Comparison of ENCODE assay signal across 13 cellular contexts in genomic region chr5:81884871-81885270, GRCh38.
DNase-seq lines count a peak whose midpoint lies in the region; ATAC-seq and TF ChIP-seq lines count a peak whose summit lies in the region.
"Had no signal": no experiment of that assay in that cellular context is flagged by ENCODE, and none has a peak within 500 bp of the region (broad histone marks: within the 10 kb centered on the region; RNA-seq: fewer than 3 reads in every experiment).

No MANE protein-coding gene starts in this region.

- H3K4me3 ChIP-seq in heart left ventricle, result no peak overlapping the region
- H3K4me3 ChIP-seq in parathyroid adenoma (ENCODE audit: low read depth, low read length), result no peak overlapping the region
- H3K4me3 ChIP-seq: BLaER1 had no signal

- no peak for TF ChIP-seq POLR2A in heart left ventricle (IDR thresholded peaks at IDR 0.05)

- H2AFZ ChIP-seq in parathyroid adenoma, result peak overlapping the region; percentile 34

- no peaks in the 10 kb centered on the region for H3K36me3 ChIP-seq in heart left ventricle
- no peaks in the 10 kb centered on the region for H3K36me3 ChIP-seq in parathyroid adenoma (ENCODE audit: control insufficient read depth, insufficient read depth, low read length)
- H3K36me3 ChIP-seq: BLaER1 had no signal

- H3K9ac ChIP-seq in parathyroid adenoma, result no peak overlapping the region
- H3K9ac ChIP-seq: BLaER1 had no signal

- H3K79me2 ChIP-seq in parathyroid adenoma, result no peaks in the 10 kb centered on the region

- H3K4me2 ChIP-seq in parathyroid adenoma (ENCODE audit: low read length), result no peak overlapping the region
- H3K4me2 ChIP-seq: BLaER1 had no signal

- in situ Hi-C loops in G401 (cut with HindIII; ENCODE audit: low sequenced_read_pairs), result no loop called here

- DNase-seq in G401 (ENCODE audit: low spot score) (peak; percentile 54), cerebellar cortex (ENCODE audit: low spot score) (peak; percentile 49), heart left ventricle (peak in 1 of 5 donors; percentile 9), T-helper 9 cell (no peak), superior temporal gyrus (ENCODE audit: extremely low spot score) (no peak)
- DNase-seq in activated CD4-positive, alpha-beta T cell treated with anti-CD3 and anti-CD28 coated beads, Interleukin-2, amount 50 U/mL, for 1 hour, result no peak
- DNase-seq: CD8-positive, alpha-beta memory T cell; NCI-H1436 treated with DMSO at 0.1 percent for 48 hours; NCI-H2081 treated with DMSO at 0.1 percent for 48 hours; NCI-H524 treated with DMSO at 0.1 percent for 48 hours; RPMI8226 had no signal

- H3K27me3 ChIP-seq in heart left ventricle (no peaks in the 10 kb centered on the region), parathyroid adenoma (ENCODE audit: control insufficient read depth, insufficient read depth, low read length) (no peaks in the 10 kb centered on the region)
- H3K27me3 ChIP-seq: BLaER1 had no signal

- no peak overlapping the region for H3K27ac ChIP-seq in heart left ventricle
- no peak overlapping the region for H3K27ac ChIP-seq in parathyroid adenoma
- H3K27ac ChIP-seq: BLaER1 had no signal

- H3K4me1 ChIP-seq in heart left ventricle (peaks cover 0 to 7% (median 0%) of the 10 kb centered on the region in 12 donors), parathyroid adenoma (no peaks in the 10 kb centered on the region)
- H3K4me1 ChIP-seq: BLaER1 had no signal

- WGBS in heart left ventricle, 4 donors, result 30 to 42% (median 35%) methylated on average over 3 of the region's 3 CpGs

- peak in 9 of 12 donors; percentile 9 to 50 (median 38) for TF ChIP-seq CTCF in heart left ventricle (IDR thresholded peaks at IDR 0.05)
- no peak for TF ChIP-seq CTCF in parathyroid adenoma (IDR thresholded peaks at IDR 0.05)

- ATAC-seq in heart left ventricle, result peak in 3 of 4 donors; percentile 63 to 75 (median 65)

- no peaks in the 10 kb centered on the region for H3K9me3 ChIP-seq in heart left ventricle
- no peaks in the 10 kb centered on the region for H3K9me3 ChIP-seq in parathyroid adenoma (ENCODE audit: control insufficient read depth, low read length)

- intact Hi-C loops in heart left ventricle (cut with DNase I), result loop anchor here in 1 of 10 donors (10.0 kb wide), 1 partner anchor 380 kb away; no protein-coding TSS in a partner anchor

Comparison
In these comparisons a context has a peak if more than half of its experiments do, and no peak if none do; other contexts are left out.
1. DNase-seq: peak in G401 (single experiment) and cerebellar cortex (single experiment); none in activated CD4-positive, alpha-beta T cell treated with anti-CD3 and anti-CD28 coated beads, Interleukin-2, amount 50 U/mL, for 1 hour (single experiment), T-helper 9 cell (single experiment) and superior temporal gyrus (single experiment).